8 cellular contexts compared by ENCODE assay signal in genomic region chr7:30226593-30227268, GRCh38. TPM values are rescaled to one million over a fixed set of nuclear protein-coding genes. Genes with fewer than 3 reads are reported as not detected.
DNase-seq lines count a peak whose midpoint lies in the region; ATAC-seq and TF ChIP-seq lines count a peak whose summit lies in the region.

No MANE protein-coding gene starts in this region.

- H3K4me1 Mint-ChIP-seq in brain (peaks cover 53% of the 10 kb centered on the region), nephron (peaks cover 42% of the 10 kb centered on the region)
- peaks cover 13% of the 10 kb centered on the region for H3K4me1 Mint-ChIP-seq in activated T-cell treated with anti-CD3 and anti-CD28 coated beads, Interleukin-2, amount 50 U/mL, for 24 hours (ENCODE audit: low read depth)

- H3K27ac Mint-ChIP-seq in brain (peak overlapping the region; percentile 55 to 97 (median 91)), nephron (peak overlapping the region; percentile 80 to 94 (median 92))
- H3K27ac Mint-ChIP-seq in activated T-cell treated with anti-CD3 and anti-CD28 coated beads, Interleukin-2, amount 50 U/mL, for 24 hours, result no peak overlapping the region

- H3K27me3 Mint-ChIP-seq in brain (peaks cover 5% of the 10 kb centered on the region), nephron (ENCODE audit: low read depth) (no peaks in the 10 kb centered on the region)
- H3K27me3 Mint-ChIP-seq in activated T-cell treated with anti-CD3 and anti-CD28 coated beads, Interleukin-2, amount 50 U/mL, for 24 hours, result no peaks in the 10 kb centered on the region

- peak overlapping the region in 4 of 5 experiments; percentile 16 to 38 (median 28) for H3K4me3 Mint-ChIP-seq in brain
- peak overlapping the region in 1 of 3 experiments; percentile 1 for H3K4me3 Mint-ChIP-seq in nephron
- no peak overlapping the region for H3K4me3 Mint-ChIP-seq in activated T-cell treated with anti-CD3 and anti-CD28 coated beads, Interleukin-2, amount 50 U/mL, for 24 hours

- no peaks in the 10 kb centered on the region for H3K36me3 Mint-ChIP-seq in brain
- no peaks in the 10 kb centered on the region for H3K36me3 Mint-ChIP-seq in nephron (ENCODE audit: low read depth)
- no peaks in the 10 kb centered on the region for H3K36me3 Mint-ChIP-seq in activated T-cell treated with anti-CD3 and anti-CD28 coated beads, Interleukin-2, amount 50 U/mL, for 24 hours (ENCODE audit: low read depth)

- peaks cover 0 to 8% (median 0%) of the 10 kb centered on the region in 5 experiments for H3K9me3 Mint-ChIP-seq in brain
- peaks cover 7% of the 10 kb centered on the region for H3K9me3 Mint-ChIP-seq in nephron
- H3K9me3 Mint-ChIP-seq in activated T-cell treated with anti-CD3 and anti-CD28 coated beads, Interleukin-2, amount 50 U/mL, for 24 hours, result peaks cover 4% of the 10 kb centered on the region

- no peak for ATAC-seq in GM21447 (IDR thresholded peaks at IDR 0.05; ENCODE audit: unreplicated experiment)

- peak; percentile 3 for DNase-seq in DMS114 treated with DMSO at 0.1 percent for 48 hours (lab: John Stamatoyannopoulos, UW; ENCODE audit: unreplicated experiment)
- DNase-seq in NCI-H1694 (lab: John Stamatoyannopoulos, UW), result peak; percentile 31
- DNase-seq in NOMO-1 (lab: John Stamatoyannopoulos, UW; ENCODE audit: unreplicated experiment in 2 of 2), result no peak
- DNase-seq in activated T-cell treated with anti-CD3 and anti-CD28 coated beads, Interleukin-2, amount 50 U/mL, for 24 hours, result no peak
- DNase-seq in stimulated activated naive CD4-positive, alpha-beta T cell (lab: John Stamatoyannopoulos, UW), result no peak

- TF ChIP-seq CTCF in brain (conservative IDR thresholded peaks at IDR 0.05) (peak; percentile 47 to 60), nephron (IDR thresholded peaks at IDR 0.05; ENCODE audit: unreplicated experiment in 3 of 3) (peak; percentile 41 to 60 (median 44))

RNA-seq across cellular contexts. Expression of gene ZNRF2, which starts 57.7 kb away (rescaled TPM):
- polyA plus RNA-seq in brain (ENCODE audit: insufficient read depth, low read depth, low replicate concordance), result 7.9 TPM

Comparison
In these comparisons a context has a peak if more than half of its experiments do, and no peak if none do; other contexts are left out.
1. DNase-seq: peak in DMS114 treated with DMSO at 0.1 percent for 48 hours (single experiment) and NCI-H1694 (single experiment); none in NOMO-1 (0 of 2), activated T-cell treated with anti-CD3 and anti-CD28 coated beads, Interleukin-2, amount 50 U/mL, for 24 hours (single experiment) and stimulated activated naive CD4-positive, alpha-beta T cell (0 of 6).